Comparison of ENCODE assay signal across 1 cellular context in genomic region chr19:44988896-44989563, GRCh38.
TF ChIP-seq lines count a peak whose summit lies in the region.

No MANE protein-coding gene starts in this region.

TF ChIP-seq in WTC11, 78 proteins besides CTCF, POLR2A, EP300 and RAD21 (continued from another document):
- TF ChIP-seq NR1H2 (CRISPR knock-in tag; IDR thresholded peaks at IDR 0.05) (no peak), TP53 (CRISPR knock-in tag; IDR thresholded peaks at IDR 0.05) (no peak), IRF2 (CRISPR knock-in tag; IDR thresholded peaks at IDR 0.05; ENCODE audit: borderline replicate concordance, low read depth) (no peak), ZNF263 (CRISPR knock-in tag; IDR thresholded peaks at IDR 0.05; ENCODE audit: low read depth) (no peak), ZNF219 (CRISPR knock-in tag; IDR thresholded peaks at IDR 0.05; ENCODE audit: borderline replicate concordance) (no peak)
